16 cellular contexts compared by ENCODE assay signal in genomic region chr19:37148214-37148613, GRCh38. TPM values are rescaled to one million over a fixed set of nuclear protein-coding genes. Genes with fewer than 3 reads are reported as not detected.
DNase-seq lines count a peak whose midpoint lies in the region; ATAC-seq, FAIRE-seq and TF ChIP-seq lines count a peak whose summit lies in the region.
"Had no signal": no experiment of that assay in that cellular context is flagged by ENCODE, and none has a peak within 500 bp of the region (broad histone marks: within the 10 kb centered on the region; RNA-seq: fewer than 3 reads in every experiment).

No MANE protein-coding gene starts in this region.

- FAIRE-seq in D721Med (lab: Jason Lieb, UNC) (peak; percentile 44), urothelium cell line (lab: Jason Lieb, UNC) (no peak)
- FAIRE-seq: GM12892, H54 had no signal

- H3K9me3 Mint-ChIP-seq in endothelial cell (ENCODE audit: unreplicated experiment), result peaks cover 35% of the 10 kb centered on the region
- peaks cover 38% of the 10 kb centered on the region for H3K9me3 Mint-ChIP-seq in stimulated activated memory B cell treated with anti-CD40 and anti-IgM and Interleukin-4, amounts not matched to agents 10 μg/mL and 1 μg/mL and 100 μg/mL, for 72 hours

- H3K9me3 ChIP-seq in HEK293 (ENCODE audit: control insufficient read depth, insufficient read depth, low read depth, low read length), result peaks cover 45% of the 10 kb centered on the region

- H3K4me1 ChIP-seq in HEK293 (ENCODE audit: control insufficient read depth, insufficient read depth, low read length), result no peaks in the 10 kb centered on the region
- H3K4me1 ChIP-seq: HAP-1 had no signal

- POLR2A ChIA-PET in HEK293 (lab: Yijun Ruan, JAX), result no interaction called here

- peaks cover 3% of the 10 kb centered on the region for H3K27me3 Mint-ChIP-seq in endothelial cell (ENCODE audit: unreplicated experiment)
- no peaks in the 10 kb centered on the region for H3K27me3 Mint-ChIP-seq in stimulated activated memory B cell treated with anti-CD40 and anti-IgM and Interleukin-4, amounts not matched to agents 10 μg/mL and 1 μg/mL and 100 μg/mL, for 72 hours
- H3K27me3 Mint-ChIP-seq: CD4-positive, alpha-beta memory T cell had no signal

- TF ChIP-seq CTCF in D721Med (IDR thresholded peaks at IDR 0.05; ENCODE audit: insufficient read depth, missing control alignments) (no peak), HEK293 (tag by site-specific recombination; IDR thresholded peaks at IDR 0.05) (no peak), endothelial cell (IDR thresholded peaks at IDR 0.05; ENCODE audit: unreplicated experiment) (no peak)

- H3K27ac Mint-ChIP-seq in endothelial cell (ENCODE audit: unreplicated experiment), result no peak overlapping the region
- no peak overlapping the region for H3K27ac Mint-ChIP-seq in stimulated activated memory B cell treated with anti-CD40 and anti-IgM and Interleukin-4, amounts not matched to agents 10 μg/mL and 1 μg/mL and 100 μg/mL, for 72 hours
- H3K27ac Mint-ChIP-seq: CD4-positive, alpha-beta memory T cell had no signal

- H3K4me1 Mint-ChIP-seq in endothelial cell (ENCODE audit: unreplicated experiment), result no peaks in the 10 kb centered on the region
- no peaks in the 10 kb centered on the region for H3K4me1 Mint-ChIP-seq in stimulated activated memory B cell treated with anti-CD40 and anti-IgM and Interleukin-4, amounts not matched to agents 10 μg/mL and 1 μg/mL and 100 μg/mL, for 72 hours
- H3K4me1 Mint-ChIP-seq: CD4-positive, alpha-beta memory T cell had no signal

- peaks cover 64% of the 10 kb centered on the region for H3K36me3 Mint-ChIP-seq in endothelial cell (ENCODE audit: low read depth, unreplicated experiment)
- H3K36me3 Mint-ChIP-seq in stimulated activated memory B cell treated with anti-CD40 and anti-IgM and Interleukin-4, amounts not matched to agents 10 μg/mL and 1 μg/mL and 100 μg/mL, for 72 hours, result peaks cover 70% of the 10 kb centered on the region

- DNase-seq in D721Med (ENCODE audit: insufficient read length, low spot score) (no peak), endothelial cell (ENCODE audit: low spot score) (no peak), urothelium cell line (ENCODE audit: low spot score) (no peak)
- DNase-seq: C1 segment of cervical spinal cord; Calu3; CD4-positive, alpha-beta memory T cell; COR-L47; DMS153; DND-41; GOT3 had no signal

- H3K4me3 Mint-ChIP-seq in endothelial cell (ENCODE audit: unreplicated experiment), result peak overlapping the region; percentile 78
- no peak overlapping the region for H3K4me3 Mint-ChIP-seq in stimulated activated memory B cell treated with anti-CD40 and anti-IgM and Interleukin-4, amounts not matched to agents 10 μg/mL and 1 μg/mL and 100 μg/mL, for 72 hours
- H3K4me3 Mint-ChIP-seq: CD4-positive, alpha-beta memory T cell had no signal

- H3K27ac ChIP-seq in HEK293 (ENCODE audit: extremely low read depth, low read depth, low read length), result no peak overlapping the region

- no peak for ATAC-seq in stimulated activated memory B cell treated with anti-CD40 and anti-IgM and Interleukin-4, amounts not matched to agents 10 μg/mL and 1 μg/mL and 100 μg/mL, for 72 hours
- no peak for ATAC-seq in esophagus mucosa

- CTCF ChIA-PET in HEK293 (lab: Yijun Ruan, JAX), result no interaction called here

- no peak overlapping the region for H3K4me3 ChIP-seq in HEK293 (ENCODE audit: low read depth, low read length)
- H3K4me3 ChIP-seq: HAP-1 had no signal

- peaks cover 6 to 45% of the 10 kb centered on the region in 2 experiments for H3K36me3 ChIP-seq in HEK293 (ENCODE audit: control insufficient read depth in 2 of 2, insufficient read depth in 1 of 2, low read length in 2 of 2)

TF ChIP-seq in HEK293, 187 proteins besides CTCF, POLR2A, EP300 and RAD21:
- TF ChIP-seq ZNF48 (tag by site-specific recombination; IDR thresholded peaks at IDR 0.05), result no peak
- no peak for TF ChIP-seq MEIS1 (CRISPR knock-in tag; IDR thresholded peaks at IDR 0.05; ENCODE audit: borderline replicate concordance)
- no peak for TF ChIP-seq ZNF777 (tag by site-specific recombination; IDR thresholded peaks at IDR 0.05; ENCODE audit: borderline replicate concordance)
- TF ChIP-seq ZNF133 (tag by site-specific recombination; IDR thresholded peaks at IDR 0.05), result peak; percentile 91
- TF ChIP-seq ZNF664 (tag by site-specific recombination; IDR thresholded peaks at IDR 0.05), result peak; percentile 41; the same call in 1 of the 2 replicates
- TF ChIP-seq ZNF140 (tag by site-specific recombination; IDR thresholded peaks at IDR 0.05), result no peak
- no peak for TF ChIP-seq ZNF544 (tag by site-specific recombination; IDR thresholded peaks at IDR 0.05)

RNA-seq across cellular contexts. Expression of gene ZNF585A, which starts 24.3 kb away (rescaled TPM):
- total RNA-seq in endothelial cell (ENCODE audit: unreplicated experiment) (11.0 TPM), esophagus mucosa (5.4 TPM)
